Comparison of ENCODE assay signal across 8 cellular contexts in the genomic region with DNA sequence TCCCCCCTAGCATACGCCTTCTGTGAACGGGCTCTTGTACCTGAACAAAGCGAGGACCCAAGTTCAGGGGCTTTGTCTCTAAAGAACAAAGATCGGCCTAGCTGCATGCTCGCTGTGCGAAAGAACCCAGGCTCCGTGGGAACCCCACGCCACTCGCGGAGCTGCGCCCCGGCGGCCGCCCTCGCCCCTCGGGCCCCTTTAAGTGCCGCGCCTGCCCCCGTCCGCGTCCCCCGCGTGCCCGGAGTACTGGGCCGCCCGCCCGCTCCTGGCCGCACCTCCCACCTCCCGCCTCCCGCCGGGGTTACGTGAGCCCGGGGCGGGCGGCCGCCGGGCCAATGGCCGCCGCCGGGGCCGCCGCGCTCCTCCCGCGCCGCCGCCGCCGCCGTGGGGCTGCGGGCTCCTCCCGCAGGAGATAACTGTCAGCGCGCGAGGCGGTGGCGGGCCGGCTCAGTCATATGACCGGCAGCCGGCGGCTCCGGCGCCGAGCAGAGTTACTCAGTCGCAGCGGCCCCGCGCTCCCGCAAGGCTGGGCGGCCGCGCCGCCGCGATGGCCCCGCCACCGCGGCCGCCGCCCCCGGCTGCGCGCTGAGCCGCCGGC. TPM values are rescaled to one million over a fixed set of nuclear protein-coding genes. Genes with fewer than 3 reads are reported as not detected.
DNase-seq lines count a peak whose midpoint lies in the region; ATAC-seq lines count a peak whose summit lies in the region.

Gene FNIP2, plus strand, starts transcription at position 450 of the 598 bp plus-strand sequence. CDS start 187 bp downstream, outside the sequence.

- ATAC-seq in GM18519 (IDR thresholded peaks at IDR 0.05; ENCODE audit: low FRiP score, unreplicated experiment): peak; percentile 69
- ATAC-seq in HG03025 (IDR thresholded peaks at IDR 0.05; ENCODE audit: low FRiP score, unreplicated experiment): peak; percentile 74

- peak within 1 kb of the TSS; percentile 93 for H3K27ac ChIP-seq in cingulate gyrus (ENCODE audit: low read depth, low read length)

- DNase-seq in A172 (ENCODE audit: low spot score): peak; percentile 29
- peak; percentile 54 for DNase-seq in NCI-H2171 (lab: John Stamatoyannopoulos, UW)
- peak; percentile 61 for DNase-seq in activated CD4-positive, alpha-beta T cell treated with anti-CD3 and anti-CD28 coated beads for 1 hour
- DNase-seq in kidney tubule cell (ENCODE audit: low spot score): peak; percentile 85
- DNase-seq in stimulated activated CD4-positive, alpha-beta T cell treated with anti-CD3 and anti-CD28 coated beads, Interleukin-1b, Interleukin-23, amount 100 ng/mL, for 1 hour (ENCODE audit: low read depth in 2 of 2): peak; percentile 18 to 32

RNA-seq across cellular contexts. Expression of gene FNIP2, which starts in this region (rescaled TPM):
- total RNA-seq in A172 (2014; rRNA removed; shearing (Covaris generic)): 8.0 and 10.8 TPM in 2 replicates

Comparison
In these comparisons a context has a peak if more than half of its experiments do, and no peak if none do; other contexts are left out.
1. Peak in every context shown above with its lines: DNase-seq, ATAC-seq and H3K27ac ChIP-seq.
2. DNase-seq: peak in every context shown above with its lines; median percentile 85 in kidney tubule cell; 61 in activated CD4-positive, alpha-beta T cell treated with anti-CD3 and anti-CD28 coated beads for 1 hour; 54 in NCI-H2171; 29 in A172; 25 in stimulated activated CD4-positive, alpha-beta T cell treated with anti-CD3 and anti-CD28 coated beads, Interleukin-1b, Interleukin-23, amount 100 ng/mL, for 1 hour.